ENCODE assay signal across 32 cellular contexts in the genomic region with DNA sequence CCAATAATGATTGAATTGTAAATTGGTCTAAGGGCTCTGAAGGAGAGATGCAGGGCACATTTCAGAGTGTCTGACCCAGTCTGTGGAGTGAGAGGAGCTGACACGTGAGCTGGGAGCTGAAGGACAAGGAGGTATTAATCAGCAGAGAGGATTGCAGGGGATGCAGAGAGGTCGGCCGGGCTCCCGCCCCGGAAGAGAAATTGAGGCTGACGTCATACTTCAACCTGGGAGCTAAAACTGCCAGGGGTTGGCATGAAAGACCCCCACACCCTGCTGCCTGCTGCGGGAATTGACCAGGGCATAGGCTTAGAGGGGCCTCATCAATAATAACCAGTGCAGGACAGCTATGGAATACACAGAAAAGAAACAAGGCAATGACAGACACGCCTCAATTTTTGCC. TPM values are rescaled to one million over a fixed set of nuclear protein-coding genes. Genes with fewer than 3 reads are reported as not detected.
"Had no signal": no experiment of that assay in that cellular context is flagged by ENCODE, and none has a peak within 500 bp of the region (broad histone marks: within the 10 kb centered on the region; RNA-seq: fewer than 3 reads in every experiment).

No MANE protein-coding gene starts in this region.

- H3K4me1 ChIP-seq: heart left ventricle, left ventricle myocardium inferior, right atrium auricular region, spleen, tibial nerve, uterus had no signal

- H3K36me3 ChIP-seq: ovary, right atrium auricular region, sigmoid colon, tibial nerve, uterus had no signal

- H3K36me3 Mint-ChIP-seq: stimulated activated effector memory CD8-positive, alpha-beta T cell treated with anti-CD3 and anti-CD28 coated beads, Interleukin-12 subunit alpha, Interleukin-12 subunit beta, amount 100 ng/mL, for 72 hours had no signal

- H3K4me3 ChIP-seq: heart left ventricle, left ventricle myocardium inferior, lung, mucosa of descending colon, ovary, right atrium auricular region, sigmoid colon, spleen, tibial nerve, uterus had no signal

- H3K27me3 Mint-ChIP-seq: progenitor cell of endocrine pancreas, type B pancreatic cell had no signal

- H3K4me1 Mint-ChIP-seq: naive thymus-derived CD4-positive, alpha-beta T cell; stimulated activated effector memory CD8-positive, alpha-beta T cell treated with anti-CD3 and anti-CD28 coated beads, Interleukin-12 subunit alpha, Interleukin-12 subunit beta, amount 100 ng/mL, for 72 hours; stimulated activated naive CD8-positive, alpha-beta T cell treated with anti-CD3 and anti-CD28 coated beads, Interleukin-15, amount 100 ng/mL, for 72 hours had no signal

- H3K4me3 Mint-ChIP-seq: naive thymus-derived CD4-positive, alpha-beta T cell; natural killer cell treated with Interleukin-12 subunit alpha and Interleukin-12 subunit beta and Interleukin-15 and Interleukin-18, amount 100 ng/mL, for 72 hours; neural crest cell; stimulated activated effector memory CD8-positive, alpha-beta T cell treated with anti-CD3 and anti-CD28 coated beads, Interleukin-12 subunit alpha, Interleukin-12 subunit beta, amount 100 ng/mL, for 72 hours; stimulated activated naive CD8-positive, alpha-beta T cell treated with anti-CD3 and anti-CD28 coated beads, Interleukin-15, amount 100 ng/mL, for 72 hours; type B pancreatic cell had no signal

- H3K27ac ChIP-seq: heart left ventricle, left ventricle myocardium inferior, ovary, right atrium auricular region, sigmoid colon, spleen, tibial nerve, uterus had no signal

- ATAC-seq: heart left ventricle; mucosa of descending colon; naive thymus-derived CD4-positive, alpha-beta T cell; natural killer cell treated with Interleukin-12 subunit alpha and Interleukin-12 subunit beta and Interleukin-15 and Interleukin-18, amount 100 ng/mL, for 72 hours; stimulated activated effector memory CD8-positive, alpha-beta T cell treated with anti-CD3 and anti-CD28 coated beads, Interleukin-12 subunit alpha, Interleukin-12 subunit beta, amount 100 ng/mL, for 72 hours; stimulated activated naive CD8-positive, alpha-beta T cell treated with anti-CD3 and anti-CD28 coated beads, Interleukin-15, amount 100 ng/mL, for 72 hours had no signal

- H3K9me3 ChIP-seq: ovary had no signal

- DNase-seq: heart left ventricle; islet precursor cell; left ventricle myocardium inferior; mesendoderm; midbrain; mucosa of descending colon; naive thymus-derived CD4-positive, alpha-beta T cell; ovary; sigmoid colon; small intestine; spleen; stimulated activated CD4-positive, alpha-beta T cell treated with anti-CD3 and anti-CD28 coated beads, Interleukin-4, amount 100 ng/mL, for 24 hours; stimulated activated naive CD4-positive, alpha-beta T cell treated with Interleukin-2 at 50 U/mL for 16 hours; stimulated activated naive CD8-positive, alpha-beta T cell treated with anti-CD3 and anti-CD28 coated beads, Interleukin-15, amount 100 ng/mL, for 72 hours; substantia nigra; uterus had no signal

- H3K27ac Mint-ChIP-seq: naive thymus-derived CD4-positive, alpha-beta T cell; natural killer cell treated with Interleukin-12 subunit alpha and Interleukin-12 subunit beta and Interleukin-15 and Interleukin-18, amount 100 ng/mL, for 72 hours; progenitor cell of endocrine pancreas; stimulated activated effector memory CD8-positive, alpha-beta T cell treated with anti-CD3 and anti-CD28 coated beads, Interleukin-12 subunit alpha, Interleukin-12 subunit beta, amount 100 ng/mL, for 72 hours; stimulated activated naive CD8-positive, alpha-beta T cell treated with anti-CD3 and anti-CD28 coated beads, Interleukin-15, amount 100 ng/mL, for 72 hours; type B pancreatic cell had no signal

- H3K27me3 ChIP-seq: heart left ventricle, ovary, right atrium auricular region, sigmoid colon, spleen, tibial nerve, uterus had no signal

RNA-seq across cellular contexts. Expression of a gene that starts 53.6 kb away (rescaled TPM):
- total RNA-seq: heart left ventricle; kidney epithelial cell; left ventricle myocardium inferior; lower leg skin; lung; mucosa of descending colon; myocyte; naive thymus-derived CD4-positive, alpha-beta T cell; natural killer cell treated with Interleukin-12 subunit alpha and Interleukin-12 subunit beta and Interleukin-15 and Interleukin-18, amount 100 ng/mL, for 72 hours; neural crest cell; omental fat pad; ovary; progenitor cell of endocrine pancreas; pulmonary artery endothelial cell; renal cortical epithelial cell; right atrium auricular region; sigmoid colon; spleen; temporal lobe; tibial nerve; ureter; uterus had no signal
- polyA plus RNA-seq: heart left ventricle; naive thymus-derived CD4-positive, alpha-beta T cell; ovary; sigmoid colon; small intestine; spleen had no signal
